Comparison of ENCODE assay signal across 9 cellular contexts in genomic region chr7:27242580-27243339, GRCh38. TPM values are rescaled to one million over a fixed set of nuclear protein-coding genes. Genes with fewer than 3 reads are reported as not detected.
A peak's percentile ranks its signal among the peaks of the same experiment; 100 is the strongest.
DNase-seq lines count a peak whose midpoint lies in the region; ATAC-seq, FAIRE-seq and TF ChIP-seq lines count a peak whose summit lies in the region.
"Had no signal": no experiment of that assay in that cellular context is flagged by ENCODE, and none has a peak within 500 bp of the region (broad histone marks: within the 10 kb centered on the region; RNA-seq: fewer than 3 reads in every experiment).

TSS of gene EVX1 (plus strand) at chr7:27242802. CDS start at chr7:27243031, 229 bp downstream.

- no peak within 1 kb of the TSS for H2BK5ac ChIP-seq in mesenchymal stem cell (ENCODE audit: low read depth, low read length, poor library complexity, severe bottlenecking)

- peak within 1 kb of the TSS in 1 of 2 experiments; percentile 46 for H3K23ac ChIP-seq in mesenchymal stem cell (ENCODE audit: low read length in 2 of 2)

- H3K18ac ChIP-seq in mesenchymal stem cell (ENCODE audit: low read depth in 1 of 2, low read length in 2 of 2), result no peak within 1 kb of the TSS

- no peaks in the 10 kb centered on the region for H3K9me3 ChIP-seq in HEK293 (ENCODE audit: control insufficient read depth, insufficient read depth, low read depth, low read length)
- no peaks in the 10 kb centered on the region for H3K9me3 ChIP-seq in mesenchymal stem cell (ENCODE audit: control insufficient read depth, low read length)

- H3K36me3 Mint-ChIP-seq in activated CD4-positive, alpha-beta T cell treated with anti-CD3 and anti-CD28 coated beads, Interleukin-2, amount 10 ng/mL, durations not matched to agents 24 days and 14 days (ENCODE audit: low read depth), result peaks cover 4% of the 10 kb centered on the region

- no peak for DNase-seq in AG04449 (ENCODE audit: low read depth, low spot score)
- DNase-seq in activated CD4-positive, alpha-beta T cell treated with anti-CD3 and anti-CD28 coated beads, Interleukin-2, amount 10 ng/mL, durations not matched to agents 24 days and 14 days, result no peak
- peak; percentile 17 for DNase-seq in mesenchymal stem cell
- no peak for DNase-seq in HuH-7 (ENCODE audit: low spot score)
- no peak for DNase-seq in GM12891 (ENCODE audit: insufficient read length, low spot score)
- DNase-seq in 8988T, result no peak

- CTCF ChIA-PET in AG04449 (lab: Yijun Ruan, JAX), result interaction anchor here (1.0 kb wide), 1 partner anchor 32 kb away, joined by 3 read pairs; no protein-coding TSS in a partner anchor
- CTCF ChIA-PET in HEK293 (lab: Yijun Ruan, JAX), result interaction anchor here (1.0 to 1.3 kb wide), 2 partner anchors 32 to 623 kb away, joined by 3 to 4 read pairs; no protein-coding TSS in a partner anchor

- no peak within 1 kb of the TSS for H2AK5ac ChIP-seq in mesenchymal stem cell (ENCODE audit: low read length, severe bottlenecking)

- H3K14ac ChIP-seq in mesenchymal stem cell (ENCODE audit: low read length in 2 of 2), result no peak within 1 kb of the TSS

- H3K79me1 ChIP-seq in mesenchymal stem cell (replicated peaks; ENCODE audit: low read length, poor library complexity, severe bottlenecking), result no peaks in the 10 kb centered on the region

- no peak for ATAC-seq in GM21737 (IDR thresholded peaks at IDR 0.05; ENCODE audit: unreplicated experiment)

- H3K27me3 Mint-ChIP-seq in activated CD4-positive, alpha-beta T cell treated with anti-CD3 and anti-CD28 coated beads, Interleukin-2, amount 10 ng/mL, durations not matched to agents 24 days and 14 days, result peaks cover 83% of the 10 kb centered on the region

- FAIRE-seq in GM12891 (lab: Jason Lieb, UNC), result no peak

- H3K9me3 Mint-ChIP-seq in activated CD4-positive, alpha-beta T cell treated with anti-CD3 and anti-CD28 coated beads, Interleukin-2, amount 10 ng/mL, durations not matched to agents 24 days and 14 days, result peaks cover 5% of the 10 kb centered on the region

- H3K27ac ChIP-seq in HEK293 (ENCODE audit: extremely low read depth, low read depth, low read length), result no peak within 1 kb of the TSS
- no peak within 1 kb of the TSS for H3K27ac ChIP-seq in mesenchymal stem cell (ENCODE audit: low read length, poor library complexity, severe bottlenecking)

- H3K4me1 ChIP-seq in HEK293 (ENCODE audit: control insufficient read depth, insufficient read depth, low read length) (no peaks in the 10 kb centered on the region; the same call in 1 of the 2 replicates), mesenchymal stem cell (ENCODE audit: control insufficient read depth, insufficient read depth, low read depth, low read length) (peaks cover 28% of the 10 kb centered on the region)

- no peak within 1 kb of the TSS for H3K4ac ChIP-seq in mesenchymal stem cell (ENCODE audit: low read depth in 1 of 2, low read length in 2 of 2)

- H3K36me3 ChIP-seq in HEK293 (ENCODE audit: control insufficient read depth in 2 of 2, insufficient read depth in 1 of 2, low read length in 2 of 2) (no peaks in the 10 kb centered on the region), mesenchymal stem cell (ENCODE audit: control insufficient read depth in 1 of 2, insufficient read depth in 2 of 2, low read depth in 1 of 2, low read length in 2 of 2) (no peaks in the 10 kb centered on the region)

- H2BK15ac ChIP-seq in mesenchymal stem cell (ENCODE audit: low read depth, poor library complexity, severe bottlenecking), result no peak within 1 kb of the TSS

- no peak for TF ChIP-seq CTCF in AG04449 (IDR thresholded peaks at IDR 0.05; ENCODE audit: insufficient read depth, low read length, missing control alignments)
- no peak for TF ChIP-seq CTCF in HEK293 (tag by site-specific recombination; IDR thresholded peaks at IDR 0.05)

- TF ChIP-seq POLR2A in GM12891 (IDR thresholded peaks at IDR 0.05; ENCODE audit: low read depth, low read length), result no peak

- intact Hi-C loops in activated CD4-positive, alpha-beta T cell treated with anti-CD3 and anti-CD28 coated beads, Interleukin-2, amount 10 ng/mL, durations not matched to agents 24 days and 14 days (cut with micrococcal nuclease), result loop anchor here (2.0 to 5.0 kb wide), 5 partner anchors 46 to 1715 kb away; partner anchors contain the start of genes HOXA1, HOXA7 and TRIL

- no peak within 1 kb of the TSS for H3K9ac ChIP-seq in mesenchymal stem cell (ENCODE audit: low read length)

- H3K4me3 ChIP-seq in AG04449 (ENCODE audit: low read depth, low read length), result peak within 1 kb of the TSS; percentile 18; the same call in 1 of the 2 replicates
- H3K4me3 ChIP-seq in HEK293 (ENCODE audit: low read depth, low read length), result peak within 1 kb of the TSS; percentile 33
- H3K4me3 ChIP-seq in mesenchymal stem cell (ENCODE audit: insufficient read depth in 1 of 2, low read depth in 1 of 2, low read length in 2 of 2), result peak within 1 kb of the TSS in 1 of 2 experiments; percentile 72

- peak within 1 kb of the TSS; percentile 66 for H3K4me2 ChIP-seq in mesenchymal stem cell (ENCODE audit: low read length, poor library complexity, severe bottlenecking)

- peak within 1 kb of the TSS; percentile 16 for H3K27ac Mint-ChIP-seq in activated CD4-positive, alpha-beta T cell treated with anti-CD3 and anti-CD28 coated beads, Interleukin-2, amount 10 ng/mL, durations not matched to agents 24 days and 14 days

- H3K4me3 Mint-ChIP-seq in activated CD4-positive, alpha-beta T cell treated with anti-CD3 and anti-CD28 coated beads, Interleukin-2, amount 10 ng/mL, durations not matched to agents 24 days and 14 days, result no peak within 1 kb of the TSS

- no peak within 1 kb of the TSS for H4K91ac ChIP-seq in mesenchymal stem cell (ENCODE audit: low read length)

- under 1% methylated on average over 40 of the region's 62 CpGs for WGBS in mesenchymal stem cell

- H4K8ac ChIP-seq in mesenchymal stem cell (ENCODE audit: low read length), result no peak within 1 kb of the TSS

- no peaks in the 10 kb centered on the region for H3K4me1 Mint-ChIP-seq in activated CD4-positive, alpha-beta T cell treated with anti-CD3 and anti-CD28 coated beads, Interleukin-2, amount 10 ng/mL, durations not matched to agents 24 days and 14 days

- H2BK120ac ChIP-seq in mesenchymal stem cell (ENCODE audit: low read depth, low read length), result no peak within 1 kb of the TSS

- H3K27me3 ChIP-seq in mesenchymal stem cell (ENCODE audit: control insufficient read depth in 1 of 2, insufficient read depth in 1 of 2, low read length in 2 of 2), result peaks cover 89 to 95% of the 10 kb centered on the region in 2 experiments

- no peak within 1 kb of the TSS for H2AFZ ChIP-seq in mesenchymal stem cell (ENCODE audit: low read depth, low read length)

- no peak within 1 kb of the TSS for H2BK12ac ChIP-seq in mesenchymal stem cell (ENCODE audit: low read length in 2 of 2)

- POLR2A ChIA-PET in AG04449 (lab: Yijun Ruan, JAX) (no interaction called here), HEK293 (lab: Yijun Ruan, JAX) (interaction anchor here (1.0 kb wide), 1 partner anchor 58 kb away, joined by 3 read pairs; the partner anchor contains the start of gene HOXA11)

TF ChIP-seq in HEK293, 187 proteins besides CTCF, POLR2A, EP300 and RAD21:
- TF ChIP-seq ZNF658 (tag by site-specific recombination; IDR thresholded peaks at IDR 0.05) (no peak), TCF7L2 (IDR thresholded peaks at IDR 0.05; ENCODE audit: borderline replicate concordance, low read depth, low read length) (peak; percentile 84; the same call in 1 of the 2 replicates)

TF ChIP-seq in GM12891, 5 proteins besides CTCF, POLR2A, EP300 and RAD21:
- TF ChIP-seq TAF1 (IDR thresholded peaks at IDR 0.05; ENCODE audit: low read depth, low read length), result no peak
- TF ChIP-seq SPI1 (IDR thresholded peaks at IDR 0.05; ENCODE audit: low read depth, low read length), result no peak
- TF ChIP-seq POLR2AphosphoS5 (IDR thresholded peaks at IDR 0.05; ENCODE audit: low read depth, low read length), result no peak
- no peak for TF ChIP-seq PAX5 (IDR thresholded peaks at IDR 0.05; ENCODE audit: insufficient read depth, low read length, severe bottlenecking)
- no peak for TF ChIP-seq POU2F2 (IDR thresholded peaks at IDR 0.05; ENCODE audit: low read depth, low read length)
TF ChIP-seq in GM12891: peak in this region for 0.

RNA-seq across cellular contexts. Expression of gene EVX1, which starts in this region (rescaled TPM):
- total RNA-seq in activated CD4-positive, alpha-beta T cell treated with anti-CD3 and anti-CD28 coated beads, Interleukin-2, amount 10 ng/mL, durations not matched to agents 24 days and 14 days, result not detected in 2 replicates
- not detected for polyA plus RNA-seq in mesenchymal stem cell (2013, experiment 1 of 2)
- not detected for polyA plus RNA-seq in mesenchymal stem cell (2013, experiment 2 of 2)
- not detected for polyA plus RNA-seq in GM12891 (2012; ENCODE audit: low read depth, missing spikeins)
- total RNA-seq: dermis microvascular lymphatic vessel endothelial cell had no signal
